ENCODE assay signal across 1 cellular context in genomic region chr1:44030606-44031050, GRCh38.
TF ChIP-seq lines count a peak whose summit lies in the region.

No MANE protein-coding gene starts in this region.

TF ChIP-seq in HCT116, 20 proteins besides CTCF, POLR2A, EP300 and RAD21 (continued from another document):
- TF ChIP-seq ZBTB33 (IDR thresholded peaks at IDR 0.05; ENCODE audit: extremely low read depth, insufficient replicate concordance, low read length), result no peak
- no peak for TF ChIP-seq TCF7L2 (IDR thresholded peaks at IDR 0.05; ENCODE audit: borderline replicate concordance, extremely low read depth, insufficient read depth, insufficient read length)
- no peak for TF ChIP-seq ZFX (IDR thresholded peaks at IDR 0.05)
- no peak for TF ChIP-seq ELF1 (IDR thresholded peaks at IDR 0.05; ENCODE audit: borderline replicate concordance, low read depth)
- TF ChIP-seq CEBPB (IDR thresholded peaks at IDR 0.05; ENCODE audit: low read depth), result no peak
